ENCODE assay signal across 20 cellular contexts in the genomic region with DNA sequence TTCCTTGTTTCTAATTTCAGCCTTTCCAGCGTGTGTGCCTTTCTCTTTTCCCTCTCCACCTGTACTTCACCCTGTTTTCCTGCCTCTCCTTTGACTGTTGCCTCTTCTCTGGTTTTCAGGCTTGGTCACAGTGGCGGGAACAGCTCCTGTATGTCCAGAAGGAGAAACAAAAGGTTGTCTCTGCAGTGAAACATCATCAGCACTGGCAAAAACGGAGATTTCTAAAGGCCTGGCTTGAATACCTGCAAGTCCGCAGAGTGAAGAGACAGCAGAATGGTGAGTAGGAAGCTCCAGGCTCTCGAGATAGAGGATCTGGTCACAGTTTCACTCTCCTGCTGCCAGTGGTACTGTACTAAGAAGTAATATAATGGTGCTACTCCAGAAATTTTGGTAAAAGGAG.
DNase-seq lines count a peak whose midpoint lies in the region; ATAC-seq and TF ChIP-seq lines count a peak whose summit lies in the region.
"Had no signal": no experiment of that assay in that cellular context is flagged by ENCODE, and none has a peak within 500 bp of the region (broad histone marks: within the 10 kb centered on the region; RNA-seq: fewer than 3 reads in every experiment).

No MANE protein-coding gene starts in this region.

- H3K9me3 Mint-ChIP-seq in activated CD8-positive, alpha-beta T cell treated with anti-CD3 and anti-CD28 coated beads for 36 hours, result no peaks in the 10 kb centered on the region
- H3K9me3 Mint-ChIP-seq in activated CD8-positive, alpha-beta T cell treated with anti-CD3 and anti-CD28 coated beads, Interleukin-2, amount 10 ng/mL, durations not matched to agents 7 days and 5 days (ENCODE audit: insufficient read depth), result no peaks in the 10 kb centered on the region
- no peaks in the 10 kb centered on the region for H3K9me3 Mint-ChIP-seq in CD4-positive, alpha-beta memory T cell
- H3K9me3 Mint-ChIP-seq in naive thymus-derived CD8-positive, alpha-beta T cell, result no peaks in the 10 kb centered on the region
- H3K9me3 Mint-ChIP-seq: CD14-positive monocyte had no signal

- no peak overlapping the region for H3K4me3 ChIP-seq in CD4-positive, alpha-beta memory T cell (ENCODE audit: low read length in 2 of 2)
- H3K4me3 ChIP-seq in WERI-Rb-1 (ENCODE audit: low read depth, low read length), result no peak overlapping the region
- H3K4me3 ChIP-seq: GM12878, Peyer's patch, SJCRH30 had no signal

- CTCF ChIA-PET in activated CD8-positive, alpha-beta T cell treated with anti-CD3 and anti-CD28 coated beads for 36 hours (lab: Charles Lee), result interaction anchor here (1.7 kb wide), 1 partner anchor 16 kb away, joined by 4 read pairs; no protein-coding TSS in a partner anchor
- CTCF ChIA-PET in activated CD8-positive, alpha-beta T cell treated with anti-CD3 and anti-CD28 coated beads, Interleukin-2, amount 10 ng/mL, durations not matched to agents 7 days and 5 days (lab: Charles Lee), result no interaction called here
- CTCF ChIA-PET in CD4-positive, alpha-beta memory T cell (lab: Charles Lee; ENCODE audit: partially characterized antibody), result no interaction called here

- DNase-seq in activated CD8-positive, alpha-beta T cell treated with anti-CD3 and anti-CD28 coated beads for 36 hours, result no peak
- no peak for DNase-seq in activated CD8-positive, alpha-beta T cell treated with anti-CD3 and anti-CD28 coated beads, Interleukin-2, amount 10 ng/mL, durations not matched to agents 7 days and 5 days
- DNase-seq in CD4-positive, alpha-beta memory T cell, result no peak
- DNase-seq in WERI-Rb-1 (no peak), AML-193 (lab: John Stamatoyannopoulos, UW) (no peak)
- no peak for DNase-seq in naive thymus-derived CD8-positive, alpha-beta T cell
- DNase-seq: DMS79 treated with DMSO at 0.1 percent for 48 hours, H7, Kasumi-1, NCI-H1417, NCI-H1694 treated with DMSO at 0.1 percent for 48 hours, NCI-H2081 treated with DMSO at 0.1 percent for 48 hours, NCI-H2171 treated with DMSO at 0.1 percent for 48 hours, NCI-H524 treated with DMSO at 0.1 percent for 48 hours, Peyer's patch, SJCRH30 had no signal

- H3K27ac ChIP-seq in CD4-positive, alpha-beta memory T cell (ENCODE audit: low read depth, low read length), result no peak overlapping the region
- H3K27ac ChIP-seq in WERI-Rb-1, result peak overlapping the region; percentile 19
- H3K27ac ChIP-seq: Peyer's patch, SJCRH30 had no signal

- H3K27me3 Mint-ChIP-seq in activated CD8-positive, alpha-beta T cell treated with anti-CD3 and anti-CD28 coated beads for 36 hours, result no peaks in the 10 kb centered on the region
- no peaks in the 10 kb centered on the region for H3K27me3 Mint-ChIP-seq in activated CD8-positive, alpha-beta T cell treated with anti-CD3 and anti-CD28 coated beads, Interleukin-2, amount 10 ng/mL, durations not matched to agents 7 days and 5 days (ENCODE audit: low read depth)
- H3K27me3 Mint-ChIP-seq in CD4-positive, alpha-beta memory T cell, result no peaks in the 10 kb centered on the region
- no peaks in the 10 kb centered on the region for H3K27me3 Mint-ChIP-seq in naive thymus-derived CD8-positive, alpha-beta T cell
- H3K27me3 Mint-ChIP-seq: B cell had no signal

- peaks cover 55% of the 10 kb centered on the region for H3K36me3 Mint-ChIP-seq in activated CD8-positive, alpha-beta T cell treated with anti-CD3 and anti-CD28 coated beads for 36 hours (ENCODE audit: low read depth)
- peaks cover 53% of the 10 kb centered on the region for H3K36me3 Mint-ChIP-seq in activated CD8-positive, alpha-beta T cell treated with anti-CD3 and anti-CD28 coated beads, Interleukin-2, amount 10 ng/mL, durations not matched to agents 7 days and 5 days (ENCODE audit: low read depth)
- peaks cover 34 to 68% of the 10 kb centered on the region in 2 donors for H3K36me3 Mint-ChIP-seq in CD4-positive, alpha-beta memory T cell
- H3K36me3 Mint-ChIP-seq in naive thymus-derived CD8-positive, alpha-beta T cell, result peaks cover 0 to 93% (median 18%) of the 10 kb centered on the region in 3 donors

- peaks cover 45% of the 10 kb centered on the region for H3K36me3 ChIP-seq in CD4-positive, alpha-beta memory T cell (ENCODE audit: insufficient read depth, low read length)
- H3K36me3 ChIP-seq in WERI-Rb-1, result peaks cover 7% of the 10 kb centered on the region
- H3K36me3 ChIP-seq: SJCRH30 had no signal

- H3K4me1 Mint-ChIP-seq in activated CD8-positive, alpha-beta T cell treated with anti-CD3 and anti-CD28 coated beads for 36 hours (ENCODE audit: low read depth), result peaks cover 12% of the 10 kb centered on the region
- peaks cover 7% of the 10 kb centered on the region for H3K4me1 Mint-ChIP-seq in activated CD8-positive, alpha-beta T cell treated with anti-CD3 and anti-CD28 coated beads, Interleukin-2, amount 10 ng/mL, durations not matched to agents 7 days and 5 days (ENCODE audit: low read depth)
- H3K4me1 Mint-ChIP-seq in CD4-positive, alpha-beta memory T cell, result peaks cover 0 to 4% (median 0%) of the 10 kb centered on the region in 4 donors
- H3K4me1 Mint-ChIP-seq in naive thymus-derived CD8-positive, alpha-beta T cell, result peaks cover 0 to 9% (median under 1%) of the 10 kb centered on the region in 4 donors

- intact Hi-C loops in activated CD8-positive, alpha-beta T cell treated with anti-CD3 and anti-CD28 coated beads for 36 hours (cut with micrococcal nuclease), result no loop called here
- intact Hi-C loops in CD4-positive, alpha-beta memory T cell (cut with micrococcal nuclease), result no loop called here

- no peaks in the 10 kb centered on the region for H3K9me3 ChIP-seq in CD4-positive, alpha-beta memory T cell (ENCODE audit: control insufficient read depth in 1 of 2, low read length in 2 of 2)
- no peaks in the 10 kb centered on the region for H3K9me3 ChIP-seq in WERI-Rb-1 (ENCODE audit: severe bottlenecking)
- H3K9me3 ChIP-seq: Peyer's patch, SJCRH30 had no signal

- H3K27me3 ChIP-seq in CD4-positive, alpha-beta memory T cell (ENCODE audit: insufficient read depth, low read length), result no peaks in the 10 kb centered on the region
- H3K27me3 ChIP-seq in WERI-Rb-1 (ENCODE audit: insufficient read depth, low read depth, severe bottlenecking), result no peaks in the 10 kb centered on the region
- H3K27me3 ChIP-seq: Peyer's patch, SJCRH30 had no signal

- POLR2A ChIA-PET in activated CD8-positive, alpha-beta T cell treated with anti-CD3 and anti-CD28 coated beads for 36 hours (lab: Charles Lee), result no interaction called here
- POLR2A ChIA-PET in activated CD8-positive, alpha-beta T cell treated with anti-CD3 and anti-CD28 coated beads, Interleukin-2, amount 10 ng/mL, durations not matched to agents 7 days and 5 days (lab: Charles Lee), result no interaction called here
- POLR2A ChIA-PET in CD4-positive, alpha-beta memory T cell (lab: Charles Lee; ENCODE audit: partially characterized antibody), result no interaction called here
- POLR2A ChIA-PET in naive thymus-derived CD8-positive, alpha-beta T cell (lab: Charles Lee), result no interaction called here

- ATAC-seq in activated CD8-positive, alpha-beta T cell treated with anti-CD3 and anti-CD28 coated beads for 36 hours, result no peak
- no peak for ATAC-seq in activated CD8-positive, alpha-beta T cell treated with anti-CD3 and anti-CD28 coated beads, Interleukin-2, amount 10 ng/mL, durations not matched to agents 7 days and 5 days
- ATAC-seq in naive thymus-derived CD8-positive, alpha-beta T cell, result no peak
- ATAC-seq in HG03439 (IDR thresholded peaks at IDR 0.05; ENCODE audit: unreplicated experiment), result no peak
- ATAC-seq: GM12878 had no signal

- H3K4me3 Mint-ChIP-seq in activated CD8-positive, alpha-beta T cell treated with anti-CD3 and anti-CD28 coated beads for 36 hours, result no peak overlapping the region
- H3K4me3 Mint-ChIP-seq in activated CD8-positive, alpha-beta T cell treated with anti-CD3 and anti-CD28 coated beads, Interleukin-2, amount 10 ng/mL, durations not matched to agents 7 days and 5 days, result no peak overlapping the region
- H3K4me3 Mint-ChIP-seq in CD4-positive, alpha-beta memory T cell, result no peak overlapping the region
- H3K4me3 Mint-ChIP-seq in naive thymus-derived CD8-positive, alpha-beta T cell, result no peak overlapping the region
- H3K4me3 Mint-ChIP-seq: B cell, CD14-positive monocyte had no signal

- H3K4me1 ChIP-seq in CD4-positive, alpha-beta memory T cell (ENCODE audit: insufficient read depth, low read length), result no peaks in the 10 kb centered on the region
- H3K4me1 ChIP-seq: Peyer's patch, SJCRH30 had no signal

- no peak for TF ChIP-seq CTCF in activated CD8-positive, alpha-beta T cell treated with anti-CD3 and anti-CD28 coated beads for 36 hours (IDR thresholded peaks at IDR 0.05)
- TF ChIP-seq CTCF in WERI-Rb-1 (IDR thresholded peaks at IDR 0.05; ENCODE audit: low read depth, low read length), result no peak

- H3K27ac Mint-ChIP-seq in activated CD8-positive, alpha-beta T cell treated with anti-CD3 and anti-CD28 coated beads for 36 hours, result peak overlapping the region; percentile 45
- H3K27ac Mint-ChIP-seq in activated CD8-positive, alpha-beta T cell treated with anti-CD3 and anti-CD28 coated beads, Interleukin-2, amount 10 ng/mL, durations not matched to agents 7 days and 5 days, result no peak overlapping the region
- peak overlapping the region in 4 of 7 donors; percentile 48 to 89 (median 81) for H3K27ac Mint-ChIP-seq in CD4-positive, alpha-beta memory T cell
- H3K27ac Mint-ChIP-seq in naive thymus-derived CD8-positive, alpha-beta T cell, result peak overlapping the region in 6 of 10 donors; percentile 23 to 83 (median 54)
- H3K27ac Mint-ChIP-seq: B cell had no signal
